1 cellular context compared by ENCODE assay signal in genomic region chr3:152719264-152719663, GRCh38.
TF ChIP-seq lines count a peak whose summit lies in the region.

No MANE protein-coding gene starts in this region.

TF ChIP-seq in K562, 482 proteins besides CTCF, POLR2A, EP300 and RAD21 (continued from another document and continues in another):
- TF ChIP-seq CHD7 (IDR thresholded peaks at IDR 0.05; ENCODE audit: low read depth, low read length) (no peak), SMAD2 (IDR thresholded peaks at IDR 0.05; ENCODE audit: low read depth, low read length) (no peak), RREB1 (CRISPR knock-in tag; IDR thresholded peaks at IDR 0.05) (no peak), ZNF347 (CRISPR knock-in tag; IDR thresholded peaks at IDR 0.05; ENCODE audit: low read depth) (no peak), CTCFL (IDR thresholded peaks at IDR 0.05; ENCODE audit: borderline replicate concordance, insufficient read depth, low read depth, low read length, poor library complexity, severe bottlenecking) (no peak), KLF10 (CRISPR knock-in tag; IDR thresholded peaks at IDR 0.05) (no peak), ZNF77 (CRISPR knock-in tag; IDR thresholded peaks at IDR 0.05) (no peak), NCOA6 (IDR thresholded peaks at IDR 0.05) (no peak), CREB3 (tag; conservative IDR thresholded peaks at IDR 0.05; ENCODE audit: low read depth) (no peak), DPF2 (IDR thresholded peaks at IDR 0.05) (peak; percentile 35; the same call in 1 of the 2 replicates), SMAD1 (IDR thresholded peaks at IDR 0.05; ENCODE audit: low read depth, low read length, partially characterized antibody) (no peak), PHTF2 (CRISPR knock-in tag; IDR thresholded peaks at IDR 0.05) (no peak), BHLHE40 (IDR thresholded peaks at IDR 0.05; ENCODE audit: low read length) (peak; percentile 56; the same call in 1 of the 2 replicates), ARID1B (IDR thresholded peaks at IDR 0.05) (peak; percentile 24; the same call in 1 of the 2 replicates), DACH1 (IDR thresholded peaks at IDR 0.05; ENCODE audit: partially characterized antibody) (peak; percentile 74), CBFA2T2 (conservative IDR thresholded peaks at IDR 0.05) (no peak), PHF21A (IDR thresholded peaks at IDR 0.05; ENCODE audit: borderline replicate concordance, low read depth) (no peak), SAFB2 (IDR thresholded peaks at IDR 0.05; ENCODE audit: borderline replicate concordance, low read depth, low read length, severe bottlenecking) (no peak), PATZ1 (CRISPR knock-in tag; IDR thresholded peaks at IDR 0.05; ENCODE audit: borderline replicate concordance) (no peak), HDAC1 (IDR thresholded peaks at IDR 0.05) (no peak), HMGXB4 (CRISPR knock-in tag; IDR thresholded peaks at IDR 0.05) (no peak), TRIM24 (IDR thresholded peaks at IDR 0.05) (0 out of 4 replicates have a peak, but pooled peaks of 1 of the 2 experiments have one; percentile 14), HMGN3 (IDR thresholded peaks at IDR 0.05; ENCODE audit: borderline replicate concordance, extremely low read depth, insufficient read length, low read depth, low read length) (no peak), JUND (IDR thresholded peaks at IDR 0.05; ENCODE audit: borderline replicate concordance, low read depth, low read length) (peak; percentile 78), JUND (tag; IDR thresholded peaks at IDR 0.05; ENCODE audit: borderline replicate concordance, low read depth, low read length) (peak; percentile 91), NFE2 (IDR thresholded peaks at IDR 0.05; ENCODE audit: low read depth) (0 out of 2 replicates have a peak, but pooled peaks have one; percentile 13), XRCC3 (IDR thresholded peaks at IDR 0.05) (no peak), RBM17 (IDR thresholded peaks at IDR 0.05; ENCODE audit: borderline replicate concordance, low read depth, low read length) (no peak), VEZF1 (CRISPR knock-in tag; IDR thresholded peaks at IDR 0.05) (no peak), MYBL2 (IDR thresholded peaks at IDR 0.05; ENCODE audit: low read depth) (no peak), MYBL2 (CRISPR knock-in tag; IDR thresholded peaks at IDR 0.05; ENCODE audit: borderline replicate concordance) (no peak)
